8 cellular contexts compared by ENCODE assay signal in genomic region chr6:127515234-127515793, GRCh38. TPM values are rescaled to one million over a fixed set of nuclear protein-coding genes. Genes with fewer than 3 reads are reported as not detected.
A peak's percentile ranks its signal among the peaks of the same experiment; 100 is the strongest.
DNase-seq lines count a peak whose midpoint lies in the region; ATAC-seq and TF ChIP-seq lines count a peak whose summit lies in the region.

No MANE protein-coding gene starts in this region.

- no peak overlapping the region for H2AK5ac ChIP-seq in neuronal stem cell (ENCODE audit: low read depth, low read length)

- H3K18ac ChIP-seq in neuronal stem cell (ENCODE audit: low read length), result peak overlapping the region; percentile 84

- peaks cover 7% of the 10 kb centered on the region in 2 donors for H3K4me1 ChIP-seq in neuronal stem cell (ENCODE audit: control insufficient read depth in 2 of 2, insufficient read depth in 1 of 2, low read depth in 1 of 2, low read length in 2 of 2)

- peak overlapping the region; percentile 49 to 64 for H3K4me3 ChIP-seq in foreskin fibroblast (ENCODE audit: low read depth in 1 of 2, low read length in 2 of 2)
- peak overlapping the region; percentile 86 to 93 for H3K4me3 ChIP-seq in neuronal stem cell (ENCODE audit: low read length in 2 of 2)

- peaks cover 46% of the 10 kb centered on the region for H3K4me1 Mint-ChIP-seq in activated CD8-positive, alpha-beta memory T cell treated with anti-CD3 and anti-CD28 coated beads, Interleukin-2, amount 10 ng/mL, durations not matched to agents 7 days and 5 days

- H4K8ac ChIP-seq in neuronal stem cell (ENCODE audit: low read depth, low read length), result no peak overlapping the region

- H3K27me3 ChIP-seq in neuronal stem cell (ENCODE audit: control insufficient read depth in 3 of 3, insufficient read depth in 3 of 3, low read depth in 1 of 3, low read length in 3 of 3), result no peaks in the 10 kb centered on the region

- H3K27ac Mint-ChIP-seq in activated CD8-positive, alpha-beta memory T cell treated with anti-CD3 and anti-CD28 coated beads, Interleukin-2, amount 10 ng/mL, durations not matched to agents 7 days and 5 days, result peak overlapping the region; percentile 72

- WGBS in neuronal stem cell (ENCODE audit: extremely low coverage in 2 of 2, insufficient read length in 2 of 2, insufficient replicate concordance in 1 of 2), 2 donors, result no CpG with 5 or more reads among the region's 38 CpGs

- ATAC-seq in activated CD8-positive, alpha-beta memory T cell treated with anti-CD3 and anti-CD28 coated beads, Interleukin-2, amount 10 ng/mL, durations not matched to agents 7 days and 5 days, result peak; percentile 27
- no peak for ATAC-seq in HG02798 (IDR thresholded peaks at IDR 0.05; ENCODE audit: poor library complexity, unreplicated experiment)

- peak; percentile 14 for TF ChIP-seq POLR2A in GM18951 (IDR thresholded peaks at IDR 0.05; ENCODE audit: extremely low read depth, insufficient read depth, insufficient read length)

- no peak overlapping the region for H3K14ac ChIP-seq in neuronal stem cell (ENCODE audit: low read length)

- peak overlapping the region; percentile 90 for H3K4me3 Mint-ChIP-seq in activated CD8-positive, alpha-beta memory T cell treated with anti-CD3 and anti-CD28 coated beads, Interleukin-2, amount 10 ng/mL, durations not matched to agents 7 days and 5 days

- peak overlapping the region; percentile 83 for H3K4me2 ChIP-seq in neuronal stem cell (ENCODE audit: insufficient read depth, low read length, poor library complexity, severe bottlenecking)

- H3K27me3 Mint-ChIP-seq in activated CD8-positive, alpha-beta memory T cell treated with anti-CD3 and anti-CD28 coated beads, Interleukin-2, amount 10 ng/mL, durations not matched to agents 7 days and 5 days, result peaks cover 15% of the 10 kb centered on the region

- no peak for TF ChIP-seq CTCF in foreskin fibroblast (IDR thresholded peaks at IDR 0.05; ENCODE audit: low read depth, low read length)

- H2AFZ ChIP-seq in neuronal stem cell (ENCODE audit: low read length), result peak overlapping the region; percentile 88

- H2BK5ac ChIP-seq in neuronal stem cell (ENCODE audit: low read length), result no peak overlapping the region

- peaks cover 0 to 18% of the 10 kb centered on the region in 2 donors for H3K9me3 ChIP-seq in neuronal stem cell (replicated peaks in 1 of 2; ENCODE audit: control insufficient read depth in 2 of 2, insufficient read depth in 1 of 2, low read depth in 1 of 2, low read length in 2 of 2)

- peak overlapping the region; percentile 53 for H3K9ac ChIP-seq in neuronal stem cell (ENCODE audit: low read depth, low read length, poor library complexity)

- in situ Hi-C loops in GM18951 (cut with MboI; ENCODE audit: low sequenced_read_pairs, unreplicated experiment), result no loop called here

- no peaks in the 10 kb centered on the region for H3K9me3 Mint-ChIP-seq in activated CD8-positive, alpha-beta memory T cell treated with anti-CD3 and anti-CD28 coated beads, Interleukin-2, amount 10 ng/mL, durations not matched to agents 7 days and 5 days (ENCODE audit: low read depth)

- peak overlapping the region; percentile 34 for H3K23ac ChIP-seq in neuronal stem cell (ENCODE audit: low read depth, low read length, poor library complexity)

- peak; percentile 11 for DNase-seq in CD1c-positive myeloid dendritic cell (ENCODE audit: extremely low spot score)
- DNase-seq in HuH-7 (ENCODE audit: low spot score), result peak; percentile 55
- DNase-seq in activated CD8-positive, alpha-beta memory T cell treated with anti-CD3 and anti-CD28 coated beads, Interleukin-2, amount 10 ng/mL, durations not matched to agents 7 days and 5 days, result peak; percentile 47
- DNase-seq in foreskin fibroblast, result peak; percentile 32 to 68
- DNase-seq in neuronal stem cell (ENCODE audit: low spot score), result peak; percentile 53
- no peak for DNase-seq in cortex of kidney (lab: John Stamatoyannopoulos, UW)

- no peak overlapping the region for H2BK120ac ChIP-seq in neuronal stem cell (ENCODE audit: low read depth, low read length)

- CTCF ChIA-PET in activated CD8-positive, alpha-beta memory T cell treated with anti-CD3 and anti-CD28 coated beads, Interleukin-2, amount 10 ng/mL, durations not matched to agents 7 days and 5 days (lab: Charles Lee), result interaction anchor here (0.6 to 9.9 kb wide), 23 partner anchors 8 to 1767 kb away, joined by 3 to 257 read pairs (median 7); partner anchors contain the start of genes KIAA0408 and RNF146

- peaks cover 28% of the 10 kb centered on the region for H3K36me3 Mint-ChIP-seq in activated CD8-positive, alpha-beta memory T cell treated with anti-CD3 and anti-CD28 coated beads, Interleukin-2, amount 10 ng/mL, durations not matched to agents 7 days and 5 days

- no peak overlapping the region for H4K91ac ChIP-seq in neuronal stem cell (ENCODE audit: low read depth, low read length, poor library complexity)

- H3K4ac ChIP-seq in neuronal stem cell (ENCODE audit: low read length), result no peak overlapping the region

- no peaks in the 10 kb centered on the region for H3K79me1 ChIP-seq in neuronal stem cell (ENCODE audit: low read depth, low read length)

- peaks cover 8 to 56% of the 10 kb centered on the region in 2 donors for H3K36me3 ChIP-seq in neuronal stem cell (replicated peaks in 1 of 2; ENCODE audit: control insufficient read depth in 2 of 2, insufficient read depth in 2 of 2, low read length in 2 of 2)

- no peak overlapping the region for H2BK12ac ChIP-seq in neuronal stem cell (ENCODE audit: low read length)

- peak overlapping the region; percentile 61 for H3K27ac ChIP-seq in neuronal stem cell (replicated peaks; ENCODE audit: low read length)

- H2BK15ac ChIP-seq in neuronal stem cell (ENCODE audit: low read length), result no peak overlapping the region

RNA-seq across cellular contexts. Expression of gene KIAA0408, which starts 56.1 kb away (rescaled TPM):
- 10 to 100 TPM in 1 of 2 experiments, 1 to 10 TPM in 1; 9.9 to 25.6 TPM for total RNA-seq in activated CD8-positive, alpha-beta memory T cell treated with anti-CD3 and anti-CD28 coated beads, Interleukin-2, amount 10 ng/mL, durations not matched to agents 7 days and 5 days
- 10.1 TPM for polyA plus RNA-seq in neuronal stem cell (2013, experiment 1 of 2)
- polyA plus RNA-seq in neuronal stem cell (2013, experiment 2 of 2), result 10.8 TPM
